In the genomic region with DNA sequence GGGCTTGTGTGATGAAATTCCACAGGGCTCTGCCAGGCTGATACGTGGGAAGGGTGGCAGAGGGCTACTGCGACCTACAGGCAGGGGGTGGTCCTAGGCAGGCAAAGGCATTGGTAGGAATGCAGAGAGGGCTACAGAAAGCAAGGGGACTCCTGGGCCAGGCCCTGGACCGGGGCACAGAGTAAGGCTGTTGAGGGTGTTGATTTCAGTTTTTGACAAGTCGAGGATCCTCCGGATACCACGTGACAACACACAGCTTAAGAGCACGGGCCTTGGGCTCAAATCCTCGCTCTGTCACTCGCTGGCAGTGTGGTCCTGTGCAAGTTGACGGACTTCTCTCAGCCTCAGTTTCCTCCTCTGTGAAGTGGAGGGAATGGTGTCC, we compare ENCODE assay signal across 2 cellular contexts.
A peak's percentile ranks its signal among the peaks of the same experiment; 100 is the strongest.
TF ChIP-seq lines count a peak whose summit lies in the region.

No MANE protein-coding gene starts in this region.

TF ChIP-seq in HEK293, 187 proteins besides CTCF, POLR2A, EP300 and RAD21:
- TF ChIP-seq, protein P1, sequence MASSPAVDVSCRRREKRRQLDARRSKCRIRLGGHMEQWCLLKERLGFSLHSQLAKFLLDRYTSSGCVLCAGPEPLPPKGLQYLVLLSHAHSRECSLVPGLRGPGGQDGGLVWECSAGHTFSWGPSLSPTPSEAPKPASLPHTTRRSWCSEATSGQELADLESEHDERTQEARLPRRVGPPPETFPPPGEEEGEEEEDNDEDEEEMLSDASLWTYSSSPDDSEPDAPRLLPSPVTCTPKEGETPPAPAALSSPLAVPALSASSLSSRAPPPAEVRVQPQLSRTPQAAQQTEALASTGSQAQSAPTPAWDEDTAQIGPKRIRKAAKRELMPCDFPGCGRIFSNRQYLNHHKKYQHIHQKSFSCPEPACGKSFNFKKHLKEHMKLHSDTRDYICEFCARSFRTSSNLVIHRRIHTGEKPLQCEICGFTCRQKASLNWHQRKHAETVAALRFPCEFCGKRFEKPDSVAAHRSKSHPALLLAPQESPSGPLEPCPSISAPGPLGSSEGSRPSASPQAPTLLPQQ (tag by site-specific recombination; IDR thresholded peaks at IDR 0.05), result no peak
- no peak for TF ChIP-seq ZNF132 (tag by site-specific recombination; IDR thresholded peaks at IDR 0.05; ENCODE audit: borderline replicate concordance)
- 0 out of 2 replicates have a peak, but pooled peaks have one; percentile 10 for TF ChIP-seq GLIS2 (tag by site-specific recombination; IDR thresholded peaks at IDR 0.05)

TF ChIP-seq in H1, 55 proteins besides CTCF, POLR2A, EP300 and RAD21:
- TF ChIP-seq, protein P2, sequence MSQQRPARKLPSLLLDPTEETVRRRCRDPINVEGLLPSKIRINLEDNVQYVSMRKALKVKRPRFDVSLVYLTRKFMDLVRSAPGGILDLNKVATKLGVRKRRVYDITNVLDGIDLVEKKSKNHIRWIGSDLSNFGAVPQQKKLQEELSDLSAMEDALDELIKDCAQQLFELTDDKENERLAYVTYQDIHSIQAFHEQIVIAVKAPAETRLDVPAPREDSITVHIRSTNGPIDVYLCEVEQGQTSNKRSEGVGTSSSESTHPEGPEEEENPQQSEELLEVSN (IDR thresholded peaks at IDR 0.05), result no peak
- no peak for TF ChIP-seq RBBP5 (IDR thresholded peaks at IDR 0.05; ENCODE audit: borderline replicate concordance, low read depth, low read length)
- TF ChIP-seq ZNF274 (IDR thresholded peaks at IDR 0.05; ENCODE audit: borderline replicate concordance, extremely low read depth, low read length), result no peak
- TF ChIP-seq YY1 (IDR thresholded peaks at IDR 0.05; ENCODE audit: low read depth, low read length), result no peak
- no peak for TF ChIP-seq CBX8 (IDR thresholded peaks at IDR 0.05; ENCODE audit: borderline replicate concordance, low read depth, low read length)
- TF ChIP-seq MAFK (IDR thresholded peaks at IDR 0.05; ENCODE audit: low read depth, low read length), result no peak
- no peak for TF ChIP-seq SIX5 (IDR thresholded peaks at IDR 0.05; ENCODE audit: low read depth, low read length)
- no peak for TF ChIP-seq CBX5 (IDR thresholded peaks at IDR 0.05; ENCODE audit: low read depth, low read length)
- TF ChIP-seq, protein P3, sequence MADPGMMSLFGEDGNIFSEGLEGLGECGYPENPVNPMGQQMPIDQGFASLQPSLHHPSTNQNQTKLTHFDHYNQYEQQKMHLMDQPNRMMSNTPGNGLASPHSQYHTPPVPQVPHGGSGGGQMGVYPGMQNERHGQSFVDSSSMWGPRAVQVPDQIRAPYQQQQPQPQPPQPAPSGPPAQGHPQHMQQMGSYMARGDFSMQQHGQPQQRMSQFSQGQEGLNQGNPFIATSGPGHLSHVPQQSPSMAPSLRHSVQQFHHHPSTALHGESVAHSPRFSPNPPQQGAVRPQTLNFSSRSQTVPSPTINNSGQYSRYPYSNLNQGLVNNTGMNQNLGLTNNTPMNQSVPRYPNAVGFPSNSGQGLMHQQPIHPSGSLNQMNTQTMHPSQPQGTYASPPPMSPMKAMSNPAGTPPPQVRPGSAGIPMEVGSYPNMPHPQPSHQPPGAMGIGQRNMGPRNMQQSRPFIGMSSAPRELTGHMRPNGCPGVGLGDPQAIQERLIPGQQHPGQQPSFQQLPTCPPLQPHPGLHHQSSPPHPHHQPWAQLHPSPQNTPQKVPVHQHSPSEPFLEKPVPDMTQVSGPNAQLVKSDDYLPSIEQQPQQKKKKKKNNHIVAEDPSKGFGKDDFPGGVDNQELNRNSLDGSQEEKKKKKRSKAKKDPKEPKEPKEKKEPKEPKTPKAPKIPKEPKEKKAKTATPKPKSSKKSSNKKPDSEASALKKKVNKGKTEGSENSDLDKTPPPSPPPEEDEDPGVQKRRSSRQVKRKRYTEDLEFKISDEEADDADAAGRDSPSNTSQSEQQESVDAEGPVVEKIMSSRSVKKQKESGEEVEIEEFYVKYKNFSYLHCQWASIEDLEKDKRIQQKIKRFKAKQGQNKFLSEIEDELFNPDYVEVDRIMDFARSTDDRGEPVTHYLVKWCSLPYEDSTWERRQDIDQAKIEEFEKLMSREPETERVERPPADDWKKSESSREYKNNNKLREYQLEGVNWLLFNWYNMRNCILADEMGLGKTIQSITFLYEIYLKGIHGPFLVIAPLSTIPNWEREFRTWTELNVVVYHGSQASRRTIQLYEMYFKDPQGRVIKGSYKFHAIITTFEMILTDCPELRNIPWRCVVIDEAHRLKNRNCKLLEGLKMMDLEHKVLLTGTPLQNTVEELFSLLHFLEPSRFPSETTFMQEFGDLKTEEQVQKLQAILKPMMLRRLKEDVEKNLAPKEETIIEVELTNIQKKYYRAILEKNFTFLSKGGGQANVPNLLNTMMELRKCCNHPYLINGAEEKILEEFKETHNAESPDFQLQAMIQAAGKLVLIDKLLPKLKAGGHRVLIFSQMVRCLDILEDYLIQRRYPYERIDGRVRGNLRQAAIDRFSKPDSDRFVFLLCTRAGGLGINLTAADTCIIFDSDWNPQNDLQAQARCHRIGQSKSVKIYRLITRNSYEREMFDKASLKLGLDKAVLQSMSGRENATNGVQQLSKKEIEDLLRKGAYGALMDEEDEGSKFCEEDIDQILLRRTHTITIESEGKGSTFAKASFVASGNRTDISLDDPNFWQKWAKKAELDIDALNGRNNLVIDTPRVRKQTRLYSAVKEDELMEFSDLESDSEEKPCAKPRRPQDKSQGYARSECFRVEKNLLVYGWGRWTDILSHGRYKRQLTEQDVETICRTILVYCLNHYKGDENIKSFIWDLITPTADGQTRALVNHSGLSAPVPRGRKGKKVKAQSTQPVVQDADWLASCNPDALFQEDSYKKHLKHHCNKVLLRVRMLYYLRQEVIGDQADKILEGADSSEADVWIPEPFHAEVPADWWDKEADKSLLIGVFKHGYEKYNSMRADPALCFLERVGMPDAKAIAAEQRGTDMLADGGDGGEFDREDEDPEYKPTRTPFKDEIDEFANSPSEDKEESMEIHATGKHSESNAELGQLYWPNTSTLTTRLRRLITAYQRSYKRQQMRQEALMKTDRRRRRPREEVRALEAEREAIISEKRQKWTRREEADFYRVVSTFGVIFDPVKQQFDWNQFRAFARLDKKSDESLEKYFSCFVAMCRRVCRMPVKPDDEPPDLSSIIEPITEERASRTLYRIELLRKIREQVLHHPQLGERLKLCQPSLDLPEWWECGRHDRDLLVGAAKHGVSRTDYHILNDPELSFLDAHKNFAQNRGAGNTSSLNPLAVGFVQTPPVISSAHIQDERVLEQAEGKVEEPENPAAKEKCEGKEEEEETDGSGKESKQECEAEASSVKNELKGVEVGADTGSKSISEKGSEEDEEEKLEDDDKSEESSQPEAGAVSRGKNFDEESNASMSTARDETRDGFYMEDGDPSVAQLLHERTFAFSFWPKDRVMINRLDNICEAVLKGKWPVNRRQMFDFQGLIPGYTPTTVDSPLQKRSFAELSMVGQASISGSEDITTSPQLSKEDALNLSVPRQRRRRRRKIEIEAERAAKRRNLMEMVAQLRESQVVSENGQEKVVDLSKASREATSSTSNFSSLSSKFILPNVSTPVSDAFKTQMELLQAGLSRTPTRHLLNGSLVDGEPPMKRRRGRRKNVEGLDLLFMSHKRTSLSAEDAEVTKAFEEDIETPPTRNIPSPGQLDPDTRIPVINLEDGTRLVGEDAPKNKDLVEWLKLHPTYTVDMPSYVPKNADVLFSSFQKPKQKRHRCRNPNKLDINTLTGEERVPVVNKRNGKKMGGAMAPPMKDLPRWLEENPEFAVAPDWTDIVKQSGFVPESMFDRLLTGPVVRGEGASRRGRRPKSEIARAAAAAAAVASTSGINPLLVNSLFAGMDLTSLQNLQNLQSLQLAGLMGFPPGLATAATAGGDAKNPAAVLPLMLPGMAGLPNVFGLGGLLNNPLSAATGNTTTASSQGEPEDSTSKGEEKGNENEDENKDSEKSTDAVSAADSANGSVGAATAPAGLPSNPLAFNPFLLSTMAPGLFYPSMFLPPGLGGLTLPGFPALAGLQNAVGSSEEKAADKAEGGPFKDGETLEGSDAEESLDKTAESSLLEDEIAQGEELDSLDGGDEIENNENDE (IDR thresholded peaks at IDR 0.05; ENCODE audit: insufficient replicate concordance, low read length), result no peak
- TF ChIP-seq SP2 (IDR thresholded peaks at IDR 0.05; ENCODE audit: low read length), result no peak
- no peak for TF ChIP-seq HDAC2 (IDR thresholded peaks at IDR 0.05; ENCODE audit: borderline replicate concordance in 1 of 2, low read depth in 2 of 2, low read length in 2 of 2)
- no peak for TF ChIP-seq SP1 (IDR thresholded peaks at IDR 0.05; ENCODE audit: low read depth, low read length)
- TF ChIP-seq, protein P4, sequence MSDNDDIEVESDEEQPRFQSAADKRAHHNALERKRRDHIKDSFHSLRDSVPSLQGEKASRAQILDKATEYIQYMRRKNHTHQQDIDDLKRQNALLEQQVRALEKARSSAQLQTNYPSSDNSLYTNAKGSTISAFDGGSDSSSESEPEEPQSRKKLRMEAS (IDR thresholded peaks at IDR 0.05), result no peak
- no peak for TF ChIP-seq TCF12 (IDR thresholded peaks at IDR 0.05; ENCODE audit: low read depth, low read length)
- TF ChIP-seq RFX5 (IDR thresholded peaks at IDR 0.05; ENCODE audit: borderline replicate concordance, low read depth, low read length), result no peak
- TF ChIP-seq GTF2F1 (IDR thresholded peaks at IDR 0.05; ENCODE audit: borderline replicate concordance, low read depth, low read length), result no peak
- no peak for TF ChIP-seq SRF (IDR thresholded peaks at IDR 0.05; ENCODE audit: low read depth, low read length)
- no peak for TF ChIP-seq JUN (IDR thresholded peaks at IDR 0.05; ENCODE audit: low read depth, low read length)
- TF ChIP-seq CTBP2 (IDR thresholded peaks at IDR 0.05; ENCODE audit: borderline replicate concordance, insufficient read depth, insufficient read length, low read length), result no peak
